ENCODE assay signal across 15 cellular contexts in the genomic region with DNA sequence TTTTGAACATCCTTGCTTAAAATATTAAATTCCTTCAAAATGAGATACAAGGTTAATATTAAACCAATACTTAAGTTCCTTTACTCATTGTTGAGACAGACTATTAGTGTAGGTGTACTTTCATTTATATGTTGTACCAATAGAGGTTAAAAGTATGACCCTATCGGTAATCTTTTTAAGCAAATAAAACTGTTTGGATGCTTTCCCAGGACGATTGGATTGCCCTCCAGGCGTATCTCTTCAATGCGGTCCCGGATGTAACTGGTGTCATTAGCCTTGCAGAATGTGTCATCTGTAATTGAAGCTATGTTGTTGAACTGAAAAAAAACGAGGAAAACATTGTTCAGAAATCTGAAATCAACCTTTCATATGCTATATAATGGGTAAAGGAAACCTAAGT. TPM values are rescaled to one million over a fixed set of nuclear protein-coding genes. Genes with fewer than 3 reads are reported as not detected.
DNase-seq lines count a peak whose midpoint lies in the region; ATAC-seq and TF ChIP-seq lines count a peak whose summit lies in the region.
"Had no signal": no experiment of that assay in that cellular context is flagged by ENCODE, and none has a peak within 500 bp of the region (broad histone marks: within the 10 kb centered on the region; RNA-seq: fewer than 3 reads in every experiment).

No MANE protein-coding gene starts in this region.

- H2BK15ac ChIP-seq in IMR-90 (ENCODE audit: low read depth, low read length) = no peak overlapping the region

- WGBS in IMR-90 (ENCODE audit: extremely low coverage in 2 of 2, insufficient read length in 1 of 2), 2 experiments = 89% methylated on average over 4 of the region's 6 CpGs; no CpG with 5 or more reads in 1 of the 2 experiments

- no peak overlapping the region for H3K14ac ChIP-seq in IMR-90 (replicated peaks; ENCODE audit: low read depth, low read length)

- no peaks in the 10 kb centered on the region for H3K9me3 ChIP-seq in IMR-90 (ENCODE audit: control insufficient read depth, insufficient read depth, low read length)
- no peaks in the 10 kb centered on the region for H3K9me3 ChIP-seq in thoracic aorta

- no peak overlapping the region for H3K4ac ChIP-seq in IMR-90 (ENCODE audit: low read depth, low read length)

- TF ChIP-seq CTCF in IMR-90 (conservative IDR thresholded peaks at IDR 0.05; ENCODE audit: low read depth, low read length) (no peak), foreskin keratinocyte (conservative IDR thresholded peaks at IDR 0.05) (no peak), thoracic aorta (IDR thresholded peaks at IDR 0.05) (no peak)

- H4K8ac ChIP-seq in IMR-90 (ENCODE audit: low read depth in 2 of 2, low read length in 2 of 2) = no peak overlapping the region

- dilution Hi-C loops in IMR-90 (cut with HindIII; ENCODE audit: low sequenced_read_pairs, unreplicated experiment) = no loop called here

- H3K27me3 ChIP-seq in IMR-90 (ENCODE audit: control insufficient read depth, insufficient read depth, low read length) (no peaks in the 10 kb centered on the region), foreskin keratinocyte (no peaks in the 10 kb centered on the region), thoracic aorta (replicated peaks; ENCODE audit: insufficient read depth) (no peaks in the 10 kb centered on the region)

- in situ Hi-C loops in IMR-90 (cut with MboI; ENCODE audit: low sequenced_read_pairs) = no loop called here

- BruUV-seq in IMR-90 (replicated peaks; lab: Mats Ljungman, UMichigan) = no TSS peak

- H2BK5ac ChIP-seq in IMR-90 (ENCODE audit: low read depth, low read length, poor library complexity, severe bottlenecking) = no peak overlapping the region

- no peak overlapping the region for H3K56ac ChIP-seq in IMR-90 (ENCODE audit: extremely low read depth, insufficient read depth, low read length)

- CTCF ChIA-PET in IMR-90 (lab: Yijun Ruan, JAX) = no interaction called here

- H4K91ac ChIP-seq in IMR-90 (ENCODE audit: insufficient read depth, low read depth, low read length) = no peak overlapping the region

- no peak overlapping the region for H2AFZ ChIP-seq in IMR-90 (replicated peaks; ENCODE audit: low read length, poor library complexity)

- intact Hi-C loops in IMR-90 (cut with micrococcal nuclease) = no loop called here

- TF ChIP-seq POLR2A in IMR-90 (IDR thresholded peaks at IDR 0.05; ENCODE audit: low read depth, low read length) (no peak), erythroblast (IDR thresholded peaks at IDR 0.05; ENCODE audit: low read length) (no peak)

- no peak overlapping the region for H2AK9ac ChIP-seq in IMR-90 (replicated peaks; ENCODE audit: low read depth, low read length, poor library complexity)

- no peaks in the 10 kb centered on the region for H3K79me1 ChIP-seq in IMR-90 (ENCODE audit: low read depth in 1 of 2, low read length in 2 of 2)

- DNase-seq in IMR-90 = no peak
- DNase-seq in foreskin keratinocyte = no peak
- no peak for DNase-seq in thoracic aorta (ENCODE audit: low spot score)
- DNase-seq in erythroblast (lab: John Stamatoyannopoulos, UW) = no peak
- no peak for DNase-seq in NCI-H2171 (lab: John Stamatoyannopoulos, UW)
- no peak for DNase-seq in pons (ENCODE audit: low spot score)
- DNase-seq: activated T-cell treated with anti-CD3 and anti-CD28 coated beads for 4 hours; amygdala; KBM-7; left colon; NCI-H1092; nucleus accumbens; stimulated activated naive CD8-positive, alpha-beta T cell treated with anti-CD3 and anti-CD28 coated beads, Interleukin-15, amount 100 ng/mL, for 72 hours had no signal

- H2AK5ac ChIP-seq in IMR-90 (ENCODE audit: low read depth, low read length) = no peak overlapping the region

- no peaks in the 10 kb centered on the region; the same call in 1 of the 2 replicates for H3K9me1 ChIP-seq in IMR-90 (ENCODE audit: insufficient read depth, low read length)

- ATAC-seq in IMR-90 (ENCODE audit: low read depth) (no peak), SK-N-SH treated with all-trans-retinoic acid at 6 μM for 48 hours (peak; percentile 16; the same call in 1 of the 3 replicates), foreskin keratinocyte (peak; percentile 44), thoracic aorta (ENCODE audit: insufficient number of reproducible peaks, low FRiP score, low read depth) (no peak)
- ATAC-seq: left colon; stimulated activated naive CD8-positive, alpha-beta T cell treated with anti-CD3 and anti-CD28 coated beads, Interleukin-15, amount 100 ng/mL, for 72 hours had no signal

- no peak overlapping the region for H3K4me2 ChIP-seq in IMR-90 (ENCODE audit: low read depth, low read length)

- POLR2A ChIA-PET in IMR-90 (lab: Charles Lee; ENCODE audit: unreplicated experiment) = no interaction called here

- 0 out of 2 replicates have a peak overlapping the region, but pooled peaks have one; percentile 6 for H2BK20ac ChIP-seq in IMR-90 (ENCODE audit: low read depth, low read length)

- H3K27ac ChIP-seq in IMR-90 (ENCODE audit: insufficient read depth, low read length) (no peak overlapping the region), foreskin keratinocyte (peak overlapping the region; percentile 91), thoracic aorta (peak overlapping the region; percentile 76 to 80)

- H4K5ac ChIP-seq in IMR-90 (ENCODE audit: low read depth, low read length) = no peak overlapping the region

- H3K36me3 ChIP-seq in IMR-90 (ENCODE audit: control insufficient read depth, insufficient read depth, low read length) (no peaks in the 10 kb centered on the region), thoracic aorta (peaks cover 14% of the 10 kb centered on the region)

- no peak for TF ChIP-seq RAD21 in IMR-90 (IDR thresholded peaks at IDR 0.05; ENCODE audit: low read length)

- H3K23ac ChIP-seq in IMR-90 (ENCODE audit: low read depth, low read length) = no peak overlapping the region

- H4K20me1 ChIP-seq in IMR-90 (ENCODE audit: insufficient read depth, low read length) = no peaks in the 10 kb centered on the region

- no peak overlapping the region for H2BK120ac ChIP-seq in IMR-90 (ENCODE audit: low read depth, low read length)

- H3K4me3 ChIP-seq in IMR-90 (ENCODE audit: insufficient read depth, low read depth, low read length) (no peak overlapping the region), thoracic aorta (no peak overlapping the region)

- no peak overlapping the region for H3K18ac ChIP-seq in IMR-90 (ENCODE audit: low read depth, low read length)

- H3K4me1 ChIP-seq in IMR-90 (ENCODE audit: control insufficient read depth, insufficient read depth, low read length) = no peaks in the 10 kb centered on the region; the same call in 1 of the 2 replicates
- peaks cover 18% of the 10 kb centered on the region for H3K4me1 ChIP-seq in foreskin keratinocyte
- peaks cover 6 to 56% of the 10 kb centered on the region in 2 donors for H3K4me1 ChIP-seq in thoracic aorta (ENCODE audit: control insufficient read depth in 1 of 2, low read depth in 2 of 2)

- H3K9ac ChIP-seq in IMR-90 (ENCODE audit: low read depth, low read length) = no peak overlapping the region

TF ChIP-seq in IMR-90, 13 proteins besides CTCF, POLR2A, EP300 and RAD21 (continues in another document):
- TF ChIP-seq MXI1 (IDR thresholded peaks at IDR 0.05; ENCODE audit: borderline replicate concordance, low read depth, low read length) = no peak
- TF ChIP-seq CEBPB (IDR thresholded peaks at IDR 0.05; ENCODE audit: low read depth, low read length) = no peak
- TF ChIP-seq SMC3 (IDR thresholded peaks at IDR 0.05; ENCODE audit: low read depth, low read length) = no peak
- no peak for TF ChIP-seq MAZ (IDR thresholded peaks at IDR 0.05; ENCODE audit: borderline replicate concordance, low read depth, low read length)
- TF ChIP-seq, protein P1, sequence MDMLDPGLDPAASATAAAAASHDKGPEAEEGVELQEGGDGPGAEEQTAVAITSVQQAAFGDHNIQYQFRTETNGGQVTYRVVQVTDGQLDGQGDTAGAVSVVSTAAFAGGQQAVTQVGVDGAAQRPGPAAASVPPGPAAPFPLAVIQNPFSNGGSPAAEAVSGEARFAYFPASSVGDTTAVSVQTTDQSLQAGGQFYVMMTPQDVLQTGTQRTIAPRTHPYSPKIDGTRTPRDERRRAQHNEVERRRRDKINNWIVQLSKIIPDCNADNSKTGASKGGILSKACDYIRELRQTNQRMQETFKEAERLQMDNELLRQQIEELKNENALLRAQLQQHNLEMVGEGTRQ (IDR thresholded peaks at IDR 0.05; ENCODE audit: low read depth, low read length) = no peak

TF ChIP-seq in SK-N-SH treated with all-trans-retinoic acid at 6 μM for 48 hours, 23 proteins besides CTCF, POLR2A, EP300 and RAD21 (continues in another document):
- TF ChIP-seq, protein P2, sequence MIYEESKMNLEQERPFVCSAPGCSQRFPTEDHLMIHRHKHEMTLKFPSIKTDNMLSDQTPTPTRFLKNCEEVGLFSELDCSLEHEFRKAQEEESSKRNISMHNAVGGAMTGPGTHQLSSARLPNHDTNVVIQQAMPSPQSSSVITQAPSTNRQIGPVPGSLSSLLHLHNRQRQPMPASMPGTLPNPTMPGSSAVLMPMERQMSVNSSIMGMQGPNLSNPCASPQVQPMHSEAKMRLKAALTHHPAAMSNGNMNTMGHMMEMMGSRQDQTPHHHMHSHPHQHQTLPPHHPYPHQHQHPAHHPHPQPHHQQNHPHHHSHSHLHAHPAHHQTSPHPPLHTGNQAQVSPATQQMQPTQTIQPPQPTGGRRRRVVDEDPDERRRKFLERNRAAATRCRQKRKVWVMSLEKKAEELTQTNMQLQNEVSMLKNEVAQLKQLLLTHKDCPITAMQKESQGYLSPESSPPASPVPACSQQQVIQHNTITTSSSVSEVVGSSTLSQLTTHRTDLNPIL (CRISPR knock-in tag; IDR thresholded peaks at IDR 0.05; ENCODE audit: low read depth) = no peak
- TF ChIP-seq ZFP30 (CRISPR knock-in tag; IDR thresholded peaks at IDR 0.05) (no peak), ISL1 (CRISPR knock-in tag; IDR thresholded peaks at IDR 0.05) (no peak)

RNA-seq across cellular contexts. Expression of a gene that starts 18.9 kb away (rescaled TPM):
- total RNA-seq in IMR-90 (2012; rRNA removed) = under 0.01 TPM in 1 of 2 replicates, not detected in the other
- polyA plus RNA-seq in IMR-90 (2012; rRNA removed) = 0.10 TPM in 1 of 2 replicates, not detected in the other
- polyA plus RNA-seq in IMR-90 (2012; cell fraction: cytosol; rRNA removed) = not detected in 2 replicates
- not detected in 2 replicates for polyA plus RNA-seq in IMR-90 (2012; cell fraction: nucleus; rRNA removed; ENCODE audit: low replicate concordance)
- not detected in 2 replicates for total RNA-seq in foreskin keratinocyte
- polyA plus RNA-seq in foreskin keratinocyte = not detected in 2 replicates
- 100 to 1,000 TPM; 210 to 600 TPM for total RNA-seq in thoracic aorta
- polyA plus RNA-seq: BJ had no signal

RNA-seq across cellular contexts. Expression of a gene that starts 38.8 kb away (rescaled TPM):
- total RNA-seq in IMR-90 (2012; rRNA removed) = not detected in 2 replicates
- not detected in 2 replicates for polyA plus RNA-seq in IMR-90 (2012; rRNA removed)
- polyA plus RNA-seq in IMR-90 (2012; cell fraction: cytosol; rRNA removed) = not detected in 2 replicates
- not detected in 2 replicates for polyA plus RNA-seq in IMR-90 (2012; cell fraction: nucleus; rRNA removed; ENCODE audit: low replicate concordance)
- not detected in 2 replicates for total RNA-seq in foreskin keratinocyte
- not detected in 2 replicates for polyA plus RNA-seq in foreskin keratinocyte
- total RNA-seq in thoracic aorta = 100 to 1,000 TPM; 200 TPM

RNA-seq across cellular contexts. Expression of a gene that starts 59.7 kb away (rescaled TPM):
- total RNA-seq in IMR-90 (2012; rRNA removed) = 1.4 and 3.6 TPM in 2 replicates
- 0.90 and 2.0 TPM in 2 replicates for polyA plus RNA-seq in IMR-90 (2012; rRNA removed)
- polyA plus RNA-seq in IMR-90 (2012; cell fraction: cytosol; rRNA removed) = 0.32 and 0.49 TPM in 2 replicates
- polyA plus RNA-seq in IMR-90 (2012; cell fraction: nucleus; rRNA removed; ENCODE audit: low replicate concordance) = 1.2 TPM in 2 replicates
- total RNA-seq in foreskin keratinocyte = 7.4 and 9.8 TPM in 2 replicates
- polyA plus RNA-seq in foreskin keratinocyte = 4.7 and 8.1 TPM in 2 replicates
- total RNA-seq in thoracic aorta = 10 to 100 TPM in 1 of 2 donors, 1 to 10 TPM in 1; 3.8 to 13.6 TPM

Comparison
In these comparisons a context has a peak if more than half of its experiments do, and no peak if none do; other contexts are left out.
1. ATAC-seq: peak in SK-N-SH treated with all-trans-retinoic acid at 6 μM for 48 hours (single experiment) and foreskin keratinocyte (single experiment); none in IMR-90 (single experiment) and thoracic aorta (single experiment).
2. RNA of a gene that starts 18.9 kb away (total RNA-seq): 210 to 600 TPM in thoracic aorta; under 0.01 TPM in IMR-90 and not detected in foreskin keratinocyte; every median in the first group is over 100 times any median in the second.
3. RNA of a gene that starts 38.8 kb away (total RNA-seq): 200 TPM in thoracic aorta; not detected in IMR-90 and not detected in foreskin keratinocyte; every median in the first group is over 100 times any median in the second.